ENCODE assay signal across 19 cellular contexts in genomic region chr5:32733582-32734340, GRCh38. TPM values are rescaled to one million over a fixed set of nuclear protein-coding genes. Genes with fewer than 3 reads are reported as not detected.
DNase-seq lines count a peak whose midpoint lies in the region; ATAC-seq, FAIRE-seq and TF ChIP-seq lines count a peak whose summit lies in the region.
"Had no signal": no experiment of that assay in that cellular context is flagged by ENCODE, and none has a peak within 500 bp of the region (broad histone marks: within the 10 kb centered on the region; RNA-seq: fewer than 3 reads in every experiment).

No MANE protein-coding gene starts in this region.

- H3K4me1 ChIP-seq in SK-N-SH (ENCODE audit: control insufficient read depth in 1 of 2, insufficient read depth in 2 of 2, low read depth in 1 of 2, low read length in 1 of 2) (peaks cover 0 to 13% of the 10 kb centered on the region in 2 experiments; a peak in 1 of 4 replicates), K562 (replicated peaks in 1 of 2; ENCODE audit: control insufficient read depth in 2 of 2, insufficient read depth in 2 of 2, low read length in 2 of 2) (no peaks in the 10 kb centered on the region), PC-9 (replicated peaks; ENCODE audit: insufficient read depth) (no peaks in the 10 kb centered on the region)
- H3K4me1 ChIP-seq: HAP-1 had no signal

- H3K79me2 ChIP-seq in SK-N-SH (ENCODE audit: insufficient read depth): peaks cover 92% of the 10 kb centered on the region
- H3K79me2 ChIP-seq in K562 (ENCODE audit: control insufficient read depth, insufficient read depth, low read length): no peaks in the 10 kb centered on the region
- no peaks in the 10 kb centered on the region for H3K79me2 ChIP-seq in PC-9 (ENCODE audit: low read depth)

- 35% methylated on average over 5 of the region's 5 CpGs for WGBS in SK-N-SH (ENCODE audit: low lambda C conversion rate)
- 1% methylated on average over 5 of the region's 5 CpGs for WGBS in K562 (ENCODE audit: insufficient coverage, low coverage, missing lambda C conversion rate)

- H3K36me3 ChIP-seq in SK-N-SH (replicated peaks in 1 of 2; ENCODE audit: control insufficient read depth in 1 of 2, insufficient read depth in 2 of 2, low read length in 1 of 2) (peaks cover 0 to 59% of the 10 kb centered on the region in 2 experiments), K562 (ENCODE audit: control insufficient read depth, insufficient read depth, low read length) (no peaks in the 10 kb centered on the region), PC-9 (ENCODE audit: low read depth) (no peaks in the 10 kb centered on the region)
- H3K36me3 ChIP-seq: HAP-1 had no signal

- H2AFZ ChIP-seq in SK-N-SH (ENCODE audit: low read depth): no peak overlapping the region
- no peak overlapping the region for H2AFZ ChIP-seq in K562 (ENCODE audit: low read depth, low read length)
- H2AFZ ChIP-seq in PC-9: no peak overlapping the region

- TF ChIP-seq CTCF in SK-N-SH (IDR thresholded peaks at IDR 0.05) (no peak), K562 (IDR thresholded peaks at IDR 0.05 in 2 of 3, conservative IDR thresholded peaks at IDR 0.05 in 1 of 3; ENCODE audit: insufficient read depth in 2 of 3, low read depth in 1 of 3, low read length in 3 of 3) (no peak), PC-9 (conservative IDR thresholded peaks at IDR 0.05) (no peak)

- TF ChIP-seq RAD21 in SK-N-SH (IDR thresholded peaks at IDR 0.05; ENCODE audit: low read length) (no peak), K562 (CRISPR knock-in tag; conservative IDR thresholded peaks at IDR 0.05 in 1 of 2, IDR thresholded peaks at IDR 0.05 in 1 of 2) (no peak)

- H3K4me2 ChIP-seq in SK-N-SH (peak overlapping the region; percentile 44; the same call in 1 of the 2 replicates), K562 (ENCODE audit: insufficient read depth, low read length) (no peak overlapping the region), PC-9 (no peak overlapping the region)

- DNase-seq in SK-N-SH (no peak), GM12891 (ENCODE audit: insufficient read length, low spot score) (no peak), KBM-7 (peak; percentile 55), K562 (ENCODE audit: extremely low read depth in 1 of 4, low spot score in 3 of 4) (no peak), NCI-H82 treated with DMSO at 0.1 percent for 48 hours (lab: John Stamatoyannopoulos, UW; ENCODE audit: unreplicated experiment) (no peak), PC-9 (no peak), putamen (ENCODE audit: low spot score) (no peak)
- DNase-seq: C1 segment of cervical spinal cord; Calu3; CD4-positive, alpha-beta memory T cell; COR-L47; DMS153; DND-41; GOT3; HFFc6 had no signal

- no peak for TF ChIP-seq POLR2A in GM12891 (IDR thresholded peaks at IDR 0.05; ENCODE audit: low read depth, low read length)
- TF ChIP-seq POLR2A in K562 (conservative IDR thresholded peaks at IDR 0.05): no peak

- H3K9me1 ChIP-seq in K562 (ENCODE audit: control insufficient read depth, insufficient read depth, low read length): no peaks in the 10 kb centered on the region

- H3K27ac ChIP-seq in SK-N-SH (ENCODE audit: low read depth in 2 of 2, low read length in 1 of 2) (no peak overlapping the region), K562 (ENCODE audit: extremely low read depth, low read depth, low read length) (no peak overlapping the region), PC-9 (no peak overlapping the region)

- CTCF ChIA-PET in SK-N-SH (lab: Yijun Ruan, JAX): no interaction called here
- CTCF ChIA-PET in K562 (lab: Yijun Ruan, JAX; ENCODE audit: low intra/inter-chr PET ratio): no interaction called here
- CTCF ChIA-PET in PC-9 (lab: Charles Lee): interaction anchor here (1.1 kb wide), 1 partner anchor 52 kb away, joined by 4 read pairs; no protein-coding TSS in a partner anchor

- H3K9ac ChIP-seq in SK-N-SH (no peak overlapping the region), K562 (ENCODE audit: insufficient read depth in 1 of 2, low read depth in 2 of 2, low read length in 2 of 2) (no peak overlapping the region)

- H3K9me2 ChIP-seq in SK-N-SH: no peaks in the 10 kb centered on the region
- H3K9me2 ChIP-seq in PC-9 (ENCODE audit: insufficient read depth): no peaks in the 10 kb centered on the region

- intact Hi-C loops in K562 (cut with micrococcal nuclease) (no loop called here), PC-9 (cut with micrococcal nuclease; ENCODE audit: unreplicated experiment) (no loop called here)

- H3K4me3 ChIP-seq in SK-N-SH (ENCODE audit: low read depth in 2 of 2, low read length in 1 of 2) (no peak overlapping the region), K562 (no peak overlapping the region), PC-9 (no peak overlapping the region)
- H3K4me3 ChIP-seq: HAP-1 had no signal

- in situ Hi-C loops in KBM-7 (cut with MboI; ENCODE audit: low pct_unique_long_range_greater_than_20kb, low sequenced_read_pairs): no loop called here
- in situ Hi-C loops in K562 (cut with MboI): no loop called here

- no peak for TF ChIP-seq EP300 in SK-N-SH (IDR thresholded peaks at IDR 0.05; ENCODE audit: borderline replicate concordance in 1 of 2, low read depth in 1 of 2, low read length in 1 of 2)
- TF ChIP-seq EP300 in K562 (IDR thresholded peaks at IDR 0.05; ENCODE audit: low read length): no peak

- POLR2A ChIA-PET in SK-N-SH (lab: Yijun Ruan, JAX): no interaction called here
- POLR2A ChIA-PET in K562 (lab: Yijun Ruan, JAX): no interaction called here
- POLR2A ChIA-PET in PC-9 (lab: Charles Lee; ENCODE audit: unreplicated experiment): interaction anchor here (0.5 to 0.7 kb wide), 2 partner anchors 29 to 390 kb away, joined by 4 to 7 read pairs; no protein-coding TSS in a partner anchor

- FAIRE-seq in GM12891 (lab: Jason Lieb, UNC): no peak
- FAIRE-seq in K562 (lab: Jason Lieb, UNC): no peak
- FAIRE-seq: G401.6, H54 had no signal

- H3F3A ChIP-seq in SK-N-SH (replicated peaks; ENCODE audit: insufficient read depth): peaks cover 12% of the 10 kb centered on the region
- no peaks in the 10 kb centered on the region for H3F3A ChIP-seq in PC-9 (ENCODE audit: insufficient read depth, low read depth)

- no peak for ATAC-seq in SK-N-SH treated with all-trans-retinoic acid at 6 μM for 48 hours
- no peak for ATAC-seq in K562

- BruUV-seq in K562 (replicated peaks; lab: Mats Ljungman, UMichigan) (no TSS peak), PC-9 (replicated peaks; lab: Mats Ljungman, UMichigan) (no TSS peak)

- H4K20me1 ChIP-seq in SK-N-SH (ENCODE audit: insufficient read depth) (peaks cover 5% of the 10 kb centered on the region; the same call in 1 of the 2 replicates), K562 (replicated peaks; ENCODE audit: control insufficient read depth, insufficient read depth, low read length) (no peaks in the 10 kb centered on the region), PC-9 (ENCODE audit: insufficient read depth) (no peaks in the 10 kb centered on the region)

- H3K27me3 ChIP-seq in SK-N-SH (ENCODE audit: insufficient read depth): no peaks in the 10 kb centered on the region
- H3K27me3 ChIP-seq in K562 (ENCODE audit: control insufficient read depth in 2 of 2, insufficient read depth in 2 of 2, low read length in 2 of 2): no peaks in the 10 kb centered on the region; a peak in 1 of 5 replicates
- H3K27me3 ChIP-seq in PC-9 (ENCODE audit: insufficient read depth, low read depth): 0 out of 2 replicates have a peak, but pooled peaks cover 8% of the 10 kb centered on the region

- H3K9me3 ChIP-seq in SK-N-SH (no peaks in the 10 kb centered on the region), K562 (replicated peaks; ENCODE audit: control insufficient read depth, insufficient read depth, low read depth, low read length) (no peaks in the 10 kb centered on the region), PC-9 (ENCODE audit: insufficient read depth, low read depth) (no peaks in the 10 kb centered on the region)
- H3K9me3 ChIP-seq: HAP-1 had no signal

TF ChIP-seq in SK-N-SH treated with all-trans-retinoic acid at 6 μM for 48 hours, 23 proteins besides CTCF, POLR2A, EP300 and RAD21 (continues in another document):
- TF ChIP-seq GLIS3 (CRISPR knock-in tag; IDR thresholded peaks at IDR 0.05) (no peak), OSR1 (CRISPR knock-in tag; IDR thresholded peaks at IDR 0.05) (no peak)

TF ChIP-seq in GM12891, 5 proteins besides CTCF, POLR2A, EP300 and RAD21 (continues in another document):
- no peak for TF ChIP-seq POU2F2 (IDR thresholded peaks at IDR 0.05; ENCODE audit: low read depth, low read length)
- no peak for TF ChIP-seq TAF1 (IDR thresholded peaks at IDR 0.05; ENCODE audit: low read depth, low read length)
- TF ChIP-seq SPI1 (IDR thresholded peaks at IDR 0.05; ENCODE audit: low read depth, low read length): peak; percentile 9; the same call in 1 of the 2 replicates
- no peak for TF ChIP-seq PAX5 (IDR thresholded peaks at IDR 0.05; ENCODE audit: insufficient read depth, low read length, severe bottlenecking)

TF ChIP-seq in K562, 482 proteins besides CTCF, POLR2A, EP300 and RAD21 (continues in another document):
- TF ChIP-seq ZNF589 (CRISPR knock-in tag; IDR thresholded peaks at IDR 0.05; ENCODE audit: low read depth) (no peak), EGR1 (conservative IDR thresholded peaks at IDR 0.05) (no peak)

RNA-seq across cellular contexts. Expression of gene NPR3, which starts 22.6 kb away (rescaled TPM):
- polyA plus RNA-seq in SK-N-SH (2012; rRNA removed) (35.8 and 49.7 TPM in 2 replicates), K562 (2011; rRNA removed) (0.03 and 0.05 TPM in 2 replicates), K562 (2014; fragmentation: Illumina TruSeq; extraction: Trizol) (0.03 TPM in 1 of 2 replicates, not detected in the other), K562 (2014; fragmentation: Nextera tagmentation; extraction: Ambion mirVana) (not detected), K562 (2014; rRNA removed) (0.01 TPM in 1 of 2 replicates, not detected in the other)
- 34.1 and 48.3 TPM in 2 replicates for polyA plus RNA-seq in SK-N-SH (2012; cell fraction: cytosol; rRNA removed)
- polyA plus RNA-seq in SK-N-SH (2012; cell fraction: nucleus; rRNA removed): 28.9 and 53.2 TPM in 2 replicates
- polyA plus RNA-seq in GM12891 (2012; ENCODE audit: low read depth, missing spikeins): 0.04 TPM
- 0.14 and 0.42 TPM in 2 replicates for total RNA-seq in K562 (2011; cell fraction: chromatin; rRNA removed; ENCODE audit: low replicate concordance)
- 0.13 TPM in 1 of 2 replicates, not detected in the other for total RNA-seq in K562 (2011; cell fraction: nucleolus; rRNA removed)
- total RNA-seq in K562 (2011; cell fraction: nucleoplasm; rRNA removed): 0.15 TPM in 1 of 2 replicates, not detected in the other
- total RNA-seq in K562 (2014; rRNA removed) (0.05 TPM in 1 of 2 replicates, not detected in the other), K562 (2014; rRNA removed; fragmentation: Illumina TruSeq; extraction: Trizol) (0.03 and 0.11 TPM in 2 replicates), K562 (2015; rRNA removed; fragmentation: Illumina TruSeq; extraction: Trizol) (0.04 TPM in 1 of 2 replicates, not detected in the other), K562 (2021) (0.04 TPM in 1 of 2 replicates, not detected in the other), PC-9 (2021) (2.2 and 4.1 TPM in 2 replicates)
- 0.01 TPM in 1 of 2 replicates, not detected in the other for polyA plus RNA-seq in K562 (2011; cell fraction: cytosol; rRNA removed)
- polyA plus RNA-seq in K562 (2011; cell fraction: nucleus; rRNA removed): 0.07 and 0.10 TPM in 2 replicates
- 0.07 and 0.08 TPM in 2 replicates for polyA plus RNA-seq in K562 (2012)
- 0.03 and 0.04 TPM in 2 replicates for polyA minus RNA-seq in K562 (2011; rRNA and poly(A)+ RNA removed)
- not detected in 2 replicates for polyA minus RNA-seq in K562 (2011; cell fraction: cytosol; rRNA and poly(A)+ RNA removed)
- 0.13 and 0.22 TPM in 2 replicates for polyA minus RNA-seq in K562 (2011; cell fraction: nucleus; rRNA and poly(A)+ RNA removed)
- polyA plus RNA-seq: CD4-positive, alpha-beta memory T cell had no signal
